15 cellular contexts compared by ENCODE assay signal in genomic region chr5:1655496-1656270, GRCh38.
"Had no signal": no experiment of that assay in that cellular context is flagged by ENCODE, and none has a peak within 500 bp of the region (broad histone marks: within the 10 kb centered on the region; RNA-seq: fewer than 3 reads in every experiment).

No MANE protein-coding gene starts in this region.

- H3K27me3 ChIP-seq: SJCRH30, thyroid gland had no signal

- H3K9me3 ChIP-seq: pancreas, SJCRH30, thyroid gland had no signal

- H3K4me3 ChIP-seq: pancreas, SJCRH30, thyroid gland had no signal

- H3K27ac ChIP-seq: brain microvascular endothelial cell, pancreas, SJCRH30, thyroid gland had no signal

- H3K9me3 Mint-ChIP-seq: activated naive CD8-positive, alpha-beta T cell treated with anti-CD3 and anti-CD28 coated beads for 36 hours; endodermal cell; immature natural killer cell; nephron progenitor cell had no signal

- DNase-seq: activated CD4-positive, alpha-beta T cell treated with anti-CD3 and anti-CD28 coated beads, Interleukin-2, amount 50 U/mL, for 4 hours; activated effector memory CD4-positive, alpha-beta T cell treated with anti-CD3 and anti-CD28 coated beads, Interleukin-2, amount 50 U/mL, for 16 hours; activated naive CD8-positive, alpha-beta T cell treated with anti-CD3 and anti-CD28 coated beads for 36 hours; brain microvascular endothelial cell; cerebellar nuclear complex; dermis blood vessel endothelial cell; erythroblast; immature natural killer cell; mesendoderm; nephron progenitor cell; SJCRH30; small intestine; thyroid gland had no signal

- FAIRE-seq: pancreas, small intestine had no signal

- H3K27ac Mint-ChIP-seq: activated naive CD8-positive, alpha-beta T cell treated with anti-CD3 and anti-CD28 coated beads for 36 hours; endodermal cell; immature natural killer cell; nephron progenitor cell had no signal

- H3K36me3 ChIP-seq: brain microvascular endothelial cell, pancreas, SJCRH30, thyroid gland had no signal

- H3K4me1 Mint-ChIP-seq: endodermal cell had no signal

- H3K4me3 Mint-ChIP-seq: activated naive CD8-positive, alpha-beta T cell treated with anti-CD3 and anti-CD28 coated beads for 36 hours; endodermal cell; immature natural killer cell; nephron progenitor cell had no signal

- H3K36me3 Mint-ChIP-seq: activated naive CD8-positive, alpha-beta T cell treated with anti-CD3 and anti-CD28 coated beads for 36 hours; immature natural killer cell had no signal

- H3K4me1 ChIP-seq: pancreas, SJCRH30 had no signal
